In the genomic region with DNA sequence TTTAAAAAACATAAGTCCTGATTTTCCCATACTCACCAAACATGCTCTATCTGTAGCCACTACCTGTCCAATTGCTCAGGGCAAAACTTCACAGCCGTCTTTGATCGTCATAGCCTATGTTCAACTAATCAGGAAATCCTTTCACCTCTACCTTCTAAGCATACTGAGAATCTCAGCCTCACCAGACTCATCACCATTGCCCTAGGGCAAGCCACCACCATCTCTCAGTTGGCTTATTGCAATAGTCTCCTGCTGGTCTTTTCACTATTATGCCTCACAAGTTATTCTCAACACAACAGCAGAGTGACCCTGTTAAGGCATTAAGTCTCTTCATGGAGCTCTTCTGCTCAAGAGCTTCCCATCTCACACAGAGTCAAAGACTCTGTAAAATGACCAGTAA, we compare ENCODE assay signal across 19 cellular contexts.
DNase-seq lines count a peak whose midpoint lies in the region; FAIRE-seq and TF ChIP-seq lines count a peak whose summit lies in the region.
"Had no signal": no experiment of that assay in that cellular context is flagged by ENCODE, and none has a peak within 500 bp of the region (broad histone marks: within the 10 kb centered on the region; RNA-seq: fewer than 3 reads in every experiment).

No MANE protein-coding gene starts in this region.

- H2BK12ac ChIP-seq in H1 (ENCODE audit: low read depth, low read length), result no peak overlapping the region
- H2BK12ac ChIP-seq in trophoblast cell (ENCODE audit: low read length), result no peak overlapping the region

- TF ChIP-seq CTCF in H1 (IDR thresholded peaks at IDR 0.05; ENCODE audit: control extremely low read depth in 1 of 3, insufficient read depth in 1 of 3, low read depth in 1 of 3, low read length in 3 of 3) (no peak), RWPE1 (conservative IDR thresholded peaks at IDR 0.05; ENCODE audit: low read depth) (no peak)

- H3K9ac ChIP-seq in H1 (replicated peaks in 1 of 4; ENCODE audit: extremely low read depth in 1 of 4, low read depth in 3 of 4, low read length in 3 of 4), result no peak overlapping the region
- no peak overlapping the region for H3K9ac ChIP-seq in trophoblast cell (ENCODE audit: low read length)
- H3K9ac ChIP-seq: BLaER1 had no signal

- POLR2A ChIA-PET in H1 (lab: Charles Lee; ENCODE audit: partially characterized antibody), result no interaction called here
- POLR2A ChIA-PET in RWPE1 (lab: Yijun Ruan, JAX; ENCODE audit: low non-redundant PET), result no interaction called here

- no peak overlapping the region for H2BK120ac ChIP-seq in H1 (replicated peaks; ENCODE audit: low read depth, low read length)
- H2BK120ac ChIP-seq in trophoblast cell (ENCODE audit: insufficient read depth, low read length, poor library complexity), result no peak overlapping the region

- no peaks in the 10 kb centered on the region for H3K79me2 ChIP-seq in H1 (ENCODE audit: control insufficient read depth in 1 of 2, insufficient read depth in 2 of 2, low read length in 2 of 2)
- no peaks in the 10 kb centered on the region for H3K79me2 ChIP-seq in trophoblast cell (ENCODE audit: control insufficient read depth, insufficient read depth, low read length, poor library complexity)

- no peaks in the 10 kb centered on the region for H3K79me1 ChIP-seq in H1 (ENCODE audit: low read depth, low read length)
- no peaks in the 10 kb centered on the region for H3K79me1 ChIP-seq in trophoblast cell (ENCODE audit: low read length)

- H2AFZ ChIP-seq in H1 (ENCODE audit: low read length), result peak overlapping the region; percentile 58; the same call in 1 of the 2 replicates
- no peak overlapping the region for H2AFZ ChIP-seq in trophoblast cell (ENCODE audit: insufficient read depth, low read length, poor library complexity)
- H2AFZ ChIP-seq: GM23338 had no signal

- no peak overlapping the region for H4K12ac ChIP-seq in trophoblast cell (ENCODE audit: low read depth, low read length)

- CTCF ChIA-PET in H1 (lab: Charles Lee; ENCODE audit: partially characterized antibody), result no interaction called here
- CTCF ChIA-PET in RWPE1 (lab: Yijun Ruan, JAX), result no interaction called here

- H3K9me3 ChIP-seq in H1 (ENCODE audit: insufficient read depth in 2 of 2, low read depth in 1 of 2, low read length in 1 of 2) (0 out of 4 replicates have a peak, but pooled peaks cover 0 to 3% of the 10 kb centered on the region in 2 experiments), trophoblast cell (ENCODE audit: insufficient read depth, low read depth, low read length) (no peaks in the 10 kb centered on the region)
- H3K9me3 ChIP-seq: Caco-2 had no signal

- H4K8ac ChIP-seq in H1 (ENCODE audit: extremely low read depth, insufficient read depth, low read length) (no peak overlapping the region), trophoblast cell (ENCODE audit: low read depth, low read length) (no peak overlapping the region)

- H2BK15ac ChIP-seq in H1 (ENCODE audit: low read length), result no peak overlapping the region

- no peak for TF ChIP-seq EP300 in H1 (IDR thresholded peaks at IDR 0.05; ENCODE audit: borderline replicate concordance in 1 of 2, low read depth in 2 of 2, low read length in 2 of 2)

- no peak overlapping the region for H3K56ac ChIP-seq in H1 (replicated peaks; ENCODE audit: insufficient read length, low read depth, low read length)

- H4K5ac ChIP-seq in H1 (ENCODE audit: insufficient read length, low read depth, low read length), result no peak overlapping the region

- H2BK5ac ChIP-seq in H1 (ENCODE audit: low read depth, low read length), result no peak overlapping the region
- no peak overlapping the region for H2BK5ac ChIP-seq in trophoblast cell (ENCODE audit: low read depth, low read length, poor library complexity)

- H3K36me3 ChIP-seq in H1 (ENCODE audit: control insufficient read depth in 2 of 4, insufficient read depth in 4 of 4, low read length in 3 of 4) (no peaks in the 10 kb centered on the region), trophoblast cell (ENCODE audit: control insufficient read depth in 1 of 2, insufficient read depth in 2 of 2, low read length in 2 of 2) (no peaks in the 10 kb centered on the region)
- H3K36me3 ChIP-seq: BLaER1, HAP-1 had no signal

- DNase-seq in NCI-H146 treated with DMSO at 0.1 percent for 48 hours (lab: John Stamatoyannopoulos, UW; ENCODE audit: unreplicated experiment) (peak; percentile 9), H1 (ENCODE audit: low read depth in 1 of 2, low spot score in 2 of 2) (no peak), trophoblast cell (peak; percentile 82 to 84), RWPE1 (ENCODE audit: low spot score) (no peak), NCI-H2227 (lab: John Stamatoyannopoulos, UW; ENCODE audit: unreplicated experiment) (no peak), cerebellar nuclear complex (lab: John Stamatoyannopoulos, UW) (no peak)
- DNase-seq: Caco-2; CD4-positive, CD25-positive, alpha-beta regulatory T cell; CD8-positive, alpha-beta T cell; DMS153; DND-41; GDM1; HFFc6 had no signal

- H3K23ac ChIP-seq in H1 (ENCODE audit: insufficient read length) (no peak overlapping the region), trophoblast cell (ENCODE audit: low read length) (no peak overlapping the region)

- no peak overlapping the region for H2BK20ac ChIP-seq in H1 (ENCODE audit: low read length)

- H3K14ac ChIP-seq in H1 (ENCODE audit: insufficient read length), result no peak overlapping the region
- H3K14ac ChIP-seq in trophoblast cell (ENCODE audit: low read length), result no peak overlapping the region

- H3K4me3 ChIP-seq in H1 (ENCODE audit: extremely low read depth in 1 of 4, insufficient read depth in 2 of 4, low read depth in 3 of 4, low read length in 4 of 4) (no peak overlapping the region), trophoblast cell (ENCODE audit: low read depth, low read length) (no peak overlapping the region)
- H3K4me3 ChIP-seq: BLaER1, GM12878, GM23338, HAP-1 had no signal

- H3K18ac ChIP-seq in H1 (ENCODE audit: extremely low read depth, low read length) (no peak overlapping the region), trophoblast cell (ENCODE audit: low read length) (no peak overlapping the region)

- no peak for TF ChIP-seq RAD21 in H1 (IDR thresholded peaks at IDR 0.05 in 1 of 2, conservative IDR thresholded peaks at IDR 0.05 in 1 of 2; ENCODE audit: low read depth in 2 of 2, low read length in 2 of 2)

- TF ChIP-seq POLR2A in H1 (IDR thresholded peaks at IDR 0.05; ENCODE audit: control extremely low read depth in 1 of 2, low read depth in 2 of 2, low read length in 2 of 2), result no peak

- no peak for FAIRE-seq in H1 (lab: Jason Lieb, UNC)
- FAIRE-seq: GM12878, H54 had no signal

- H3K27me3 ChIP-seq in H1 (replicated peaks in 1 of 4; ENCODE audit: control insufficient read depth in 3 of 4, extremely low read depth in 1 of 4, insufficient read depth in 3 of 4, low read length in 3 of 4) (no peaks in the 10 kb centered on the region), trophoblast cell (ENCODE audit: insufficient read depth, low read length) (no peaks in the 10 kb centered on the region)
- H3K27me3 ChIP-seq: BLaER1 had no signal

- H2AK5ac ChIP-seq in H1 (ENCODE audit: low read depth, low read length) (no peak overlapping the region), trophoblast cell (ENCODE audit: low read length) (no peak overlapping the region)

- H3K27ac ChIP-seq in H1 (ENCODE audit: low read depth, low read length) (no peak overlapping the region), trophoblast cell (ENCODE audit: low read depth, low read length) (no peak overlapping the region), RWPE1 (no peak overlapping the region)
- H3K27ac ChIP-seq: BLaER1, C4-2B had no signal

- H3K4me2 ChIP-seq in H1 (ENCODE audit: insufficient read depth in 1 of 2, low read depth in 2 of 2, low read length in 2 of 2) (no peak overlapping the region), trophoblast cell (ENCODE audit: low read length) (no peak overlapping the region)
- H3K4me2 ChIP-seq: BLaER1, GM23338 had no signal

- WGBS in H1 (ENCODE audit: extremely low coverage in 1 of 2, insufficient coverage in 1 of 2, insufficient read length in 1 of 2, insufficient replicate concordance in 2 of 2, low coverage in 1 of 2, low lambda C conversion rate in 2 of 2, missing lambda C conversion rate in 1 of 2), 2 experiments, result 48% methylated on average over 2 of the region's 2 CpGs; no CpG with 5 or more reads in 1 of the 2 experiments
- no CpG with 5 or more reads among the region's 2 CpGs for WGBS in trophoblast cell (ENCODE audit: extremely low coverage, insufficient coverage, insufficient read length)

- H3K4ac ChIP-seq in H1 (replicated peaks; ENCODE audit: insufficient read length, low read depth, low read length), result no peak overlapping the region
- no peak overlapping the region for H3K4ac ChIP-seq in trophoblast cell (ENCODE audit: low read depth, low read length)

- H3K4me1 ChIP-seq in H1 (replicated peaks in 1 of 4; ENCODE audit: control insufficient read depth in 3 of 4, insufficient read depth in 4 of 4, low read length in 3 of 4), result no peaks in the 10 kb centered on the region
- no peaks in the 10 kb centered on the region for H3K4me1 ChIP-seq in trophoblast cell (ENCODE audit: control insufficient read depth in 1 of 2, insufficient read depth in 2 of 2, low read length in 2 of 2)
- H3K4me1 ChIP-seq: BLaER1, Caco-2 had no signal

- H4K91ac ChIP-seq in H1 (replicated peaks; ENCODE audit: insufficient read length, low read length) (no peak overlapping the region), trophoblast cell (ENCODE audit: low read depth, low read length) (no peak overlapping the region)

- H3K23me2 ChIP-seq in H1 (ENCODE audit: low read depth, low read length), result no peaks in the 10 kb centered on the region

- H4K20me1 ChIP-seq in H1 (replicated peaks in 1 of 2; ENCODE audit: control insufficient read depth in 1 of 2, insufficient read depth in 2 of 2, low read length in 2 of 2), result peaks cover 0 to 1% of the 10 kb centered on the region in 2 experiments
- H4K20me1 ChIP-seq: BLaER1 had no signal

TF ChIP-seq in H1, 55 proteins besides CTCF, POLR2A, EP300 and RAD21 (continues in another document):
- TF ChIP-seq KDM1A (IDR thresholded peaks at IDR 0.05; ENCODE audit: borderline replicate concordance, low read length), result no peak
- TF ChIP-seq, protein P1, sequence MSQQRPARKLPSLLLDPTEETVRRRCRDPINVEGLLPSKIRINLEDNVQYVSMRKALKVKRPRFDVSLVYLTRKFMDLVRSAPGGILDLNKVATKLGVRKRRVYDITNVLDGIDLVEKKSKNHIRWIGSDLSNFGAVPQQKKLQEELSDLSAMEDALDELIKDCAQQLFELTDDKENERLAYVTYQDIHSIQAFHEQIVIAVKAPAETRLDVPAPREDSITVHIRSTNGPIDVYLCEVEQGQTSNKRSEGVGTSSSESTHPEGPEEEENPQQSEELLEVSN (IDR thresholded peaks at IDR 0.05), result no peak
- TF ChIP-seq TCF12 (IDR thresholded peaks at IDR 0.05; ENCODE audit: low read depth, low read length), result no peak
- no peak for TF ChIP-seq HDAC6 (IDR thresholded peaks at IDR 0.05; ENCODE audit: low read depth, low read length)
- TF ChIP-seq RXRA (IDR thresholded peaks at IDR 0.05; ENCODE audit: insufficient read depth, low read depth, low read length), result no peak

Comparison
In these comparisons a context has a peak if more than half of its experiments do, and no peak if none do; other contexts are left out.
1. DNase-seq: peak in NCI-H146 treated with DMSO at 0.1 percent for 48 hours (single experiment) and trophoblast cell (2 of 2); none in H1 (0 of 2), RWPE1 (single experiment), NCI-H2227 (single experiment) and cerebellar nuclear complex (0 of 2).